ENCODE assay signal across 1 cellular context in the genomic region with DNA sequence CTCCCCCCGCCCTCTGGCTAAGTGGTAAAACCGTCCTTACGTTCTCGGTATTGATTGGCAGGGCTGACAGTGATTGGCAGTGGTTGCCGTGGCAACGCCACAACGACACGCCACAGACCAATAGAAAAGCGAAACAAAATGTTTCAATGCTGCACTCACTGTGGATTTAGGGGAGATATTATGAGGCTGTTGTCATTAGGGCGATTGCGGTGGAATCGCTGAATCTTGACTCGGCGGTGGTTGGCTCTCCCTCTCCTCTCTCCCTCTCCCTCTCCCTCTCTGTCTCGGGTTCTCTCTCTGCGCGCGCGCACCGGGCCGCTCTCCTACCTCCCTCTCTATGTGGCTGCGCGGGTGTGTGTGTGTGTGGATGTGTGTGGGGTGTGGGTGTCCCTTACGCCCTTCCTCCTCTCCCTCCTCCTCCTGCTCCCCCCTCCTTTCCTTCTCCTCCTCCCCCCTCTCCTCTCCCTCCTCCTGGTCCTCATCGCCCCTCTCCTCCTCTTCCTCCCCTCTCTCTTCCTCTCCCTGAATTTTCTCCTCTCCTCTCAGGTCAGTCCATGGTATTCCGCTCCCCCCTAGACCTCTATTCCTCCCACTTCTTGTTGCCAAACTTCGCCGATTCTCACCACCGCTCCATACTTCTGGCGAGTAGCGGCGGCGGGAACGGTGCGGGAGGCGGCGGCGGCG.
TF ChIP-seq lines count a peak whose summit lies in the region.

A gene (plus strand): TSS at position 152 of the 684 bp plus-strand sequence. CDS start 403 bp downstream, at position 555.

TF ChIP-seq in K562, 482 proteins besides CTCF, POLR2A, EP300 and RAD21 (continued from another document):
- TF ChIP-seq, protein P1, sequence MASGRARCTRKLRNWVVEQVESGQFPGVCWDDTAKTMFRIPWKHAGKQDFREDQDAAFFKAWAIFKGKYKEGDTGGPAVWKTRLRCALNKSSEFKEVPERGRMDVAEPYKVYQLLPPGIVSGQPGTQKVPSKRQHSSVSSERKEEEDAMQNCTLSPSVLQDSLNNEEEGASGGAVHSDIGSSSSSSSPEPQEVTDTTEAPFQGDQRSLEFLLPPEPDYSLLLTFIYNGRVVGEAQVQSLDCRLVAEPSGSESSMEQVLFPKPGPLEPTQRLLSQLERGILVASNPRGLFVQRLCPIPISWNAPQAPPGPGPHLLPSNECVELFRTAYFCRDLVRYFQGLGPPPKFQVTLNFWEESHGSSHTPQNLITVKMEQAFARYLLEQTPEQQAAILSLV (tag; IDR thresholded peaks at IDR 0.05): no peak
- TF ChIP-seq ZNF444 (CRISPR knock-in tag; IDR thresholded peaks at IDR 0.05) (no peak), RFX1 (IDR thresholded peaks at IDR 0.05) (peak; percentile 66), KAT8 (IDR thresholded peaks at IDR 0.05; ENCODE audit: low read depth) (no peak), WHSC1 (IDR thresholded peaks at IDR 0.05; ENCODE audit: low read length) (no peak), ZNF134 (CRISPR knock-in tag; conservative IDR thresholded peaks at IDR 0.05) (no peak)
- TF ChIP-seq, protein P2, sequence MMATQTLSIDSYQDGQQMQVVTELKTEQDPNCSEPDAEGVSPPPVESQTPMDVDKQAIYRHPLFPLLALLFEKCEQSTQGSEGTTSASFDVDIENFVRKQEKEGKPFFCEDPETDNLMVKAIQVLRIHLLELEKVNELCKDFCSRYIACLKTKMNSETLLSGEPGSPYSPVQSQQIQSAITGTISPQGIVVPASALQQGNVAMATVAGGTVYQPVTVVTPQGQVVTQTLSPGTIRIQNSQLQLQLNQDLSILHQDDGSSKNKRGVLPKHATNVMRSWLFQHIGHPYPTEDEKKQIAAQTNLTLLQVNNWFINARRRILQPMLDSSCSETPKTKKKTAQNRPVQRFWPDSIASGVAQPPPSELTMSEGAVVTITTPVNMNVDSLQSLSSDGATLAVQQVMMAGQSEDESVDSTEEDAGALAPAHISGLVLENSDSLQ (IDR thresholded peaks at IDR 0.05): peak; percentile 84
- TF ChIP-seq, protein P3, sequence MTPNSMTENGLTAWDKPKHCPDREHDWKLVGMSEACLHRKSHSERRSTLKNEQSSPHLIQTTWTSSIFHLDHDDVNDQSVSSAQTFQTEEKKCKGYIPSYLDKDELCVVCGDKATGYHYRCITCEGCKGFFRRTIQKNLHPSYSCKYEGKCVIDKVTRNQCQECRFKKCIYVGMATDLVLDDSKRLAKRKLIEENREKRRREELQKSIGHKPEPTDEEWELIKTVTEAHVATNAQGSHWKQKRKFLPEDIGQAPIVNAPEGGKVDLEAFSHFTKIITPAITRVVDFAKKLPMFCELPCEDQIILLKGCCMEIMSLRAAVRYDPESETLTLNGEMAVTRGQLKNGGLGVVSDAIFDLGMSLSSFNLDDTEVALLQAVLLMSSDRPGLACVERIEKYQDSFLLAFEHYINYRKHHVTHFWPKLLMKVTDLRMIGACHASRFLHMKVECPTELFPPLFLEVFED (CRISPR knock-in tag; conservative IDR thresholded peaks at IDR 0.05): no peak
- TF ChIP-seq, protein P4, sequence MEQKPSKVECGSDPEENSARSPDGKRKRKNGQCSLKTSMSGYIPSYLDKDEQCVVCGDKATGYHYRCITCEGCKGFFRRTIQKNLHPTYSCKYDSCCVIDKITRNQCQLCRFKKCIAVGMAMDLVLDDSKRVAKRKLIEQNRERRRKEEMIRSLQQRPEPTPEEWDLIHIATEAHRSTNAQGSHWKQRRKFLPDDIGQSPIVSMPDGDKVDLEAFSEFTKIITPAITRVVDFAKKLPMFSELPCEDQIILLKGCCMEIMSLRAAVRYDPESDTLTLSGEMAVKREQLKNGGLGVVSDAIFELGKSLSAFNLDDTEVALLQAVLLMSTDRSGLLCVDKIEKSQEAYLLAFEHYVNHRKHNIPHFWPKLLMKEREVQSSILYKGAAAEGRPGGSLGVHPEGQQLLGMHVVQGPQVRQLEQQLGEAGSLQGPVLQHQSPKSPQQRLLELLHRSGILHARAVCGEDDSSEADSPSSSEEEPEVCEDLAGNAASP (IDR thresholded peaks at IDR 0.05): no peak
TF ChIP-seq in K562: peak in this region for 2.
